Comparison of ENCODE assay signal across 1 cellular context in genomic region chr19:45439569-45440258, GRCh38.
TF ChIP-seq lines count a peak whose summit lies in the region.

No MANE protein-coding gene starts in this region.

TF ChIP-seq in HepG2, 621 proteins besides CTCF, POLR2A, EP300 and RAD21 (continued from another document and continues in another):
- TF ChIP-seq ZNF770 (CRISPR knock-in tag; IDR thresholded peaks at IDR 0.05): peak; percentile 30; the same call in 1 of the 2 replicates
- peak; percentile 15; the same call in 1 of the 2 replicates for TF ChIP-seq ISL2 (CRISPR knock-in tag; IDR thresholded peaks at IDR 0.05)
- peak; percentile 39 for TF ChIP-seq MED1 (CRISPR knock-in tag; IDR thresholded peaks at IDR 0.05)
- peak; percentile 70 for TF ChIP-seq KDM5B (CRISPR knock-in tag; IDR thresholded peaks at IDR 0.05; ENCODE audit: borderline replicate concordance)
- TF ChIP-seq ZFP91 (CRISPR knock-in tag; IDR thresholded peaks at IDR 0.05; ENCODE audit: borderline replicate concordance): peak; percentile 93
- TF ChIP-seq, protein P1, sequence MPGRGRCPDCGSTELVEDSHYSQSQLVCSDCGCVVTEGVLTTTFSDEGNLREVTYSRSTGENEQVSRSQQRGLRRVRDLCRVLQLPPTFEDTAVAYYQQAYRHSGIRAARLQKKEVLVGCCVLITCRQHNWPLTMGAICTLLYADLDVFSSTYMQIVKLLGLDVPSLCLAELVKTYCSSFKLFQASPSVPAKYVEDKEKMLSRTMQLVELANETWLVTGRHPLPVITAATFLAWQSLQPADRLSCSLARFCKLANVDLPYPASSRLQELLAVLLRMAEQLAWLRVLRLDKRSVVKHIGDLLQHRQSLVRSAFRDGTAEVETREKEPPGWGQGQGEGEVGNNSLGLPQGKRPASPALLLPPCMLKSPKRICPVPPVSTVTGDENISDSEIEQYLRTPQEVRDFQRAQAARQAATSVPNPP (CRISPR knock-in tag; IDR thresholded peaks at IDR 0.05): peak; percentile 97
- TF ChIP-seq KDM3A (CRISPR knock-in tag; IDR thresholded peaks at IDR 0.05; ENCODE audit: low read depth): 0 out of 2 replicates have a peak, but pooled peaks have one; percentile 34
- peak; percentile 87 for TF ChIP-seq YY1 (IDR thresholded peaks at IDR 0.05; ENCODE audit: insufficient read depth, insufficient replicate concordance, low read depth, low read length)
- TF ChIP-seq, protein P2, sequence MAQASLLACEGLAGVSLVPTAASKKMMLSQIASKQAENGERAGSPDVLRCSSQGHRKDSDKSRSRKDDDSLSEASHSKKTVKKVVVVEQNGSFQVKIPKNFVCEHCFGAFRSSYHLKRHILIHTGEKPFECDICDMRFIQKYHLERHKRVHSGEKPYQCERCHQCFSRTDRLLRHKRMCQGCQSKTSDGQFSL (CRISPR knock-in tag; IDR thresholded peaks at IDR 0.05): peak; percentile 91
- TF ChIP-seq ZNF503 (CRISPR knock-in tag; IDR thresholded peaks at IDR 0.05): peak; percentile 35; the same call in 1 of the 2 replicates
- TF ChIP-seq ELF1 (CRISPR knock-in tag; IDR thresholded peaks at IDR 0.05): peak; percentile 36; the same call in 1 of the 2 replicates
- TF ChIP-seq ZNF749 (CRISPR knock-in tag; IDR thresholded peaks at IDR 0.05; ENCODE audit: borderline replicate concordance): peak; percentile 63; the same call in 1 of the 2 replicates
- TF ChIP-seq MEF2D (CRISPR knock-in tag; IDR thresholded peaks at IDR 0.05): peak; percentile 53; the same call in 1 of the 2 replicates
- 0 out of 2 replicates have a peak, but pooled peaks have one; percentile 17 for TF ChIP-seq ZBTB43 (CRISPR knock-in tag; conservative IDR thresholded peaks at IDR 0.05)
- peak; percentile 74; the same call in 1 of the 2 replicates for TF ChIP-seq SRF (IDR thresholded peaks at IDR 0.05; ENCODE audit: low read depth, low read length)
- TF ChIP-seq, protein P3, sequence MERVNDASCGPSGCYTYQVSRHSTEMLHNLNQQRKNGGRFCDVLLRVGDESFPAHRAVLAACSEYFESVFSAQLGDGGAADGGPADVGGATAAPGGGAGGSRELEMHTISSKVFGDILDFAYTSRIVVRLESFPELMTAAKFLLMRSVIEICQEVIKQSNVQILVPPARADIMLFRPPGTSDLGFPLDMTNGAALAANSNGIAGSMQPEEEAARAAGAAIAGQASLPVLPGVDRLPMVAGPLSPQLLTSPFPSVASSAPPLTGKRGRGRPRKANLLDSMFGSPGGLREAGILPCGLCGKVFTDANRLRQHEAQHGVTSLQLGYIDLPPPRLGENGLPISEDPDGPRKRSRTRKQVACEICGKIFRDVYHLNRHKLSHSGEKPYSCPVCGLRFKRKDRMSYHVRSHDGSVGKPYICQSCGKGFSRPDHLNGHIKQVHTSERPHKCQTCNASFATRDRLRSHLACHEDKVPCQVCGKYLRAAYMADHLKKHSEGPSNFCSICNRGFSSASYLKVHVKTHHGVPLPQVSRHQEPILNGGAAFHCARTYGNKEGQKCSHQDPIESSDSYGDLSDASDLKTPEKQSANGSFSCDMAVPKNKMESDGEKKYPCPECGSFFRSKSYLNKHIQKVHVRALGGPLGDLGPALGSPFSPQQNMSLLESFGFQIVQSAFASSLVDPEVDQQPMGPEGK (CRISPR knock-in tag; IDR thresholded peaks at IDR 0.05): peak; percentile 89
- TF ChIP-seq, protein P4, sequence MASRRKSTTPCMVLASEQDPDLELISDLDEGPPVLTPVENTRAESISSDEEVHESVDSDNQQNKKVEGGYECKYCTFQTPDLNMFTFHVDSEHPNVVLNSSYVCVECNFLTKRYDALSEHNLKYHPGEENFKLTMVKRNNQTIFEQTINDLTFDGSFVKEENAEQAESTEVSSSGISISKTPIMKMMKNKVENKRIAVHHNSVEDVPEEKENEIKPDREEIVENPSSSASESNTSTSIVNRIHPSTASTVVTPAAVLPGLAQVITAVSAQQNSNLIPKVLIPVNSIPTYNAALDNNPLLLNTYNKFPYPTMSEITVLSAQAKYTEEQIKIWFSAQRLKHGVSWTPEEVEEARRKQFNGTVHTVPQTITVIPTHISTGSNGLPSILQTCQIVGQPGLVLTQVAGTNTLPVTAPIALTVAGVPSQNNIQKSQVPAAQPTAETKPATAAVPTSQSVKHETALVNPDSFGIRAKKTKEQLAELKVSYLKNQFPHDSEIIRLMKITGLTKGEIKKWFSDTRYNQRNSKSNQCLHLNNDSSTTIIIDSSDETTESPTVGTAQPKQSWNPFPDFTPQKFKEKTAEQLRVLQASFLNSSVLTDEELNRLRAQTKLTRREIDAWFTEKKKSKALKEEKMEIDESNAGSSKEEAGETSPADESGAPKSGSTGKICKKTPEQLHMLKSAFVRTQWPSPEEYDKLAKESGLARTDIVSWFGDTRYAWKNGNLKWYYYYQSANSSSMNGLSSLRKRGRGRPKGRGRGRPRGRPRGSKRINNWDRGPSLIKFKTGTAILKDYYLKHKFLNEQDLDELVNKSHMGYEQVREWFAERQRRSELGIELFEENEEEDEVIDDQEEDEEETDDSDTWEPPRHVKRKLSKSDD (CRISPR knock-in tag; IDR thresholded peaks at IDR 0.05; ENCODE audit: low read depth): 0 out of 2 replicates have a peak, but pooled peaks have one; percentile 45
- TF ChIP-seq ARNT2 (CRISPR knock-in tag; IDR thresholded peaks at IDR 0.05; ENCODE audit: low read depth): peak; percentile 39; the same call in 1 of the 2 replicates
- TF ChIP-seq, protein P5, sequence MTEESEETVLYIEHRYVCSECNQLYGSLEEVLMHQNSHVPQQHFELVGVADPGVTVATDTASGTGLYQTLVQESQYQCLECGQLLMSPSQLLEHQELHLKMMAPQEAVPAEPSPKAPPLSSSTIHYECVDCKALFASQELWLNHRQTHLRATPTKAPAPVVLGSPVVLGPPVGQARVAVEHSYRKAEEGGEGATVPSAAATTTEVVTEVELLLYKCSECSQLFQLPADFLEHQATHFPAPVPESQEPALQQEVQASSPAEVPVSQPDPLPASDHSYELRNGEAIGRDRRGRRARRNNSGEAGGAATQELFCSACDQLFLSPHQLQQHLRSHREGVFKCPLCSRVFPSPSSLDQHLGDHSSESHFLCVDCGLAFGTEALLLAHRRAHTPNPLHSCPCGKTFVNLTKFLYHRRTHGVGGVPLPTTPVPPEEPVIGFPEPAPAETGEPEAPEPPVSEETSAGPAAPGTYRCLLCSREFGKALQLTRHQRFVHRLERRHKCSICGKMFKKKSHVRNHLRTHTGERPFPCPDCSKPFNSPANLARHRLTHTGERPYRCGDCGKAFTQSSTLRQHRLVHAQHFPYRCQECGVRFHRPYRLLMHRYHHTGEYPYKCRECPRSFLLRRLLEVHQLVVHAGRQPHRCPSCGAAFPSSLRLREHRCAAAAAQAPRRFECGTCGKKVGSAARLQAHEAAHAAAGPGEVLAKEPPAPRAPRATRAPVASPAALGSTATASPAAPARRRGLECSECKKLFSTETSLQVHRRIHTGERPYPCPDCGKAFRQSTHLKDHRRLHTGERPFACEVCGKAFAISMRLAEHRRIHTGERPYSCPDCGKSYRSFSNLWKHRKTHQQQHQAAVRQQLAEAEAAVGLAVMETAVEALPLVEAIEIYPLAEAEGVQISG (CRISPR knock-in tag; IDR thresholded peaks at IDR 0.05): no peak; the same call in 1 of the 2 replicates
- TF ChIP-seq FOSL2 (CRISPR knock-in tag; IDR thresholded peaks at IDR 0.05): peak; percentile 54; the same call in 1 of the 2 replicates
- no peak for TF ChIP-seq PCBP1 (IDR thresholded peaks at IDR 0.05; ENCODE audit: borderline replicate concordance, low read depth, low read length)
- no peak for TF ChIP-seq KAT7 (CRISPR knock-in tag; IDR thresholded peaks at IDR 0.05; ENCODE audit: borderline replicate concordance)
- peak; percentile 54; the same call in 1 of the 2 replicates for TF ChIP-seq SMC3 (IDR thresholded peaks at IDR 0.05; ENCODE audit: low read length)
- peak; percentile 59; the same call in 1 of the 2 replicates for TF ChIP-seq ZGPAT (CRISPR knock-in tag; IDR thresholded peaks at IDR 0.05)
- TF ChIP-seq SKI (IDR thresholded peaks at IDR 0.05; ENCODE audit: partially characterized antibody): peak; percentile 40
- peak; percentile 36; the same call in 1 of the 2 replicates for TF ChIP-seq ZBTB7A (CRISPR knock-in tag; IDR thresholded peaks at IDR 0.05)
- TF ChIP-seq SAP130 (CRISPR knock-in tag; IDR thresholded peaks at IDR 0.05; ENCODE audit: low read depth): peak; percentile 73
- TF ChIP-seq, protein P6, sequence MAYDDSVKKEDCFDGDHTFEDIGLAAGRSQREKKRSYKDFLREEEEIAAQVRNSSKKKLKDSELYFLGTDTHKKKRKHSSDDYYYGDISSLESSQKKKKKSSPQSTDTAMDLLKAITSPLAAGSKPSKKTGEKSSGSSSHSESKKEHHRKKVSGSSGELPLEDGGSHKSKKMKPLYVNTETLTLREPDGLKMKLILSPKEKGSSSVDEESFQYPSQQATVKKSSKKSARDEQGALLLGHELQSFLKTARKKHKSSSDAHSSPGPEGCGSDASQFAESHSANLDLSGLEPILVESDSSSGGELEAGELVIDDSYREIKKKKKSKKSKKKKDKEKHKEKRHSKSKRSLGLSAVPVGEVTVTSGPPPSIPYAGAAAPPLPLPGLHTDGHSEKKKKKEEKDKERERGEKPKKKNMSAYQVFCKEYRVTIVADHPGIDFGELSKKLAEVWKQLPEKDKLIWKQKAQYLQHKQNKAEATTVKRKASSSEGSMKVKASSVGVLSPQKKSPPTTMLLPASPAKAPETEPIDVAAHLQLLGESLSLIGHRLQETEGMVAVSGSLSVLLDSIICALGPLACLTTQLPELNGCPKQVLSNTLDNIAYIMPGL (CRISPR knock-in tag; IDR thresholded peaks at IDR 0.05; ENCODE audit: borderline replicate concordance in 1 of 2, low read depth in 1 of 2): peak; percentile 89 to 94
- no peak for TF ChIP-seq FOXK2 (IDR thresholded peaks at IDR 0.05)
- peak; percentile 71; the same call in 1 of the 2 replicates for TF ChIP-seq ZNF235 (CRISPR knock-in tag; IDR thresholded peaks at IDR 0.05; ENCODE audit: borderline replicate concordance)
